In the genomic region with DNA sequence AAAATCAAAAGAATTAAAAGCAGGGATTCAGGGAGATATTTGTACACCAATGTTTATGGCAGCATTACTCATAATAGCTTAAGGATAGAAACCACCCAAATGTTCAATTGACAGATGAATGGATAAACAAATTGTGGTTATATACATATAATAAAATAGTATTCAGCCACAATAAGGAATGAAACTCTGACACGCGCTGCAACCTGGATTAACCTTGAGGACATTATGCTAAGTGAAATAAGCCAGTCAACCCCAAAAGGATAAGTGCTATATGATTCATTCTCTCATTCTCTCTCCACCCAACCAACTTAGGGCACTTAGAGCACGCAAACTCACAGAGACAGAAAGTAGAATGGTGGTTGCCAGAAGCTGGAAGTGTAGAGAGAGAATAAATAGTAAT, we compare ENCODE assay signal across 26 cellular contexts.
"Had no signal": no experiment of that assay in that cellular context is flagged by ENCODE, and none has a peak within 500 bp of the region (broad histone marks: within the 10 kb centered on the region; RNA-seq: fewer than 3 reads in every experiment).

No MANE protein-coding gene starts in this region.

- H3K36me3 ChIP-seq: brain microvascular endothelial cell, cardiac muscle cell had no signal

- H3K27ac Mint-ChIP-seq: activated CD8-positive, alpha-beta T cell treated with anti-CD3 and anti-CD28 coated beads, Interleukin-2, amount 10 ng/mL, durations not matched to agents 7 days and 5 days; activated naive CD4-positive, alpha-beta T cell treated with anti-CD3 and anti-CD28 coated beads for 36 hours; activated naive CD8-positive, alpha-beta T cell; activated T-cell treated with anti-CD3 and anti-CD28 coated beads, Interleukin-2, amount 50 U/mL, for 24 hours; activated T-helper 17 cell treated with anti-CD3 and anti-CD28 coated beads, Interleukin-2, amount 50 U/mL, for 72 hours; T-helper 17 cell; WTC11 had no signal

- ATAC-seq: activated CD8-positive, alpha-beta T cell treated with anti-CD3 and anti-CD28 coated beads, Interleukin-2, amount 10 ng/mL, durations not matched to agents 7 days and 5 days; activated T-helper 17 cell treated with anti-CD3 and anti-CD28 coated beads, Interleukin-2, amount 50 U/mL, for 72 hours; K562; Panc1; T-helper 17 cell; WTC11 had no signal

- H3K27ac ChIP-seq: brain microvascular endothelial cell, cardiac muscle cell, RWPE1 had no signal

- H3K4me3 ChIP-seq: cardiac muscle cell, K562 had no signal

- H3K36me3 Mint-ChIP-seq: activated naive CD8-positive, alpha-beta T cell; WTC11 had no signal

- H3K4me3 Mint-ChIP-seq: activated CD8-positive, alpha-beta T cell treated with anti-CD3 and anti-CD28 coated beads, Interleukin-2, amount 10 ng/mL, durations not matched to agents 7 days and 5 days; activated naive CD4-positive, alpha-beta T cell treated with anti-CD3 and anti-CD28 coated beads for 36 hours; activated naive CD8-positive, alpha-beta T cell; activated T-cell treated with anti-CD3 and anti-CD28 coated beads, Interleukin-2, amount 50 U/mL, for 24 hours; activated T-helper 17 cell treated with anti-CD3 and anti-CD28 coated beads, Interleukin-2, amount 50 U/mL, for 72 hours; T-helper 17 cell; WTC11 had no signal

- DNase-seq: activated CD4-positive, alpha-beta T cell treated with anti-CD3 and anti-CD28 coated beads for 48 hours; activated CD4-positive, alpha-beta T cell treated with anti-CD3 and anti-CD28 coated beads, Interleukin-2, amount 50 U/mL, for 4 hours; activated CD4-positive, CD25-positive, alpha-beta regulatory T cell treated with anti-CD3 and anti-CD28 coated beads, Interleukin-2, amount 50 U/mL, for 72 hours; activated CD8-positive, alpha-beta T cell treated with anti-CD3 and anti-CD28 coated beads, Interleukin-2, amount 10 ng/mL, durations not matched to agents 7 days and 5 days; activated gamma-delta T cell; activated naive CD4-positive, alpha-beta T cell treated with anti-CD3 and anti-CD28 coated beads for 36 hours; activated T-cell treated with anti-CD3 and anti-CD28 coated beads, Interleukin-2, amount 50 U/mL, for 24 hours; brain microvascular endothelial cell; Kasumi-1; MM.1S; NCI-H146; NCI-H187 treated with DMSO at 0.1 percent for 48 hours; NCI-H2081 treated with DMSO at 0.1 percent for 48 hours; NCI-H2227 treated with DMSO at 0.1 percent for 48 hours; NCI-H526 treated with DMSO at 0.1 percent for 48 hours; NCI-H82; SHP77; T-helper 17 cell; T-helper 9 cell had no signal

- H3K4me1 Mint-ChIP-seq: activated T-helper 17 cell treated with anti-CD3 and anti-CD28 coated beads, Interleukin-2, amount 50 U/mL, for 72 hours; T-helper 17 cell; WTC11 had no signal

- H3K9me3 Mint-ChIP-seq: activated naive CD4-positive, alpha-beta T cell treated with anti-CD3 and anti-CD28 coated beads for 36 hours; activated T-cell treated with anti-CD3 and anti-CD28 coated beads, Interleukin-2, amount 50 U/mL, for 24 hours; activated T-helper 17 cell treated with anti-CD3 and anti-CD28 coated beads, Interleukin-2, amount 50 U/mL, for 72 hours had no signal

- H3K27me3 ChIP-seq: brain microvascular endothelial cell had no signal
